ENCODE assay signal across 12 cellular contexts in the genomic region with DNA sequence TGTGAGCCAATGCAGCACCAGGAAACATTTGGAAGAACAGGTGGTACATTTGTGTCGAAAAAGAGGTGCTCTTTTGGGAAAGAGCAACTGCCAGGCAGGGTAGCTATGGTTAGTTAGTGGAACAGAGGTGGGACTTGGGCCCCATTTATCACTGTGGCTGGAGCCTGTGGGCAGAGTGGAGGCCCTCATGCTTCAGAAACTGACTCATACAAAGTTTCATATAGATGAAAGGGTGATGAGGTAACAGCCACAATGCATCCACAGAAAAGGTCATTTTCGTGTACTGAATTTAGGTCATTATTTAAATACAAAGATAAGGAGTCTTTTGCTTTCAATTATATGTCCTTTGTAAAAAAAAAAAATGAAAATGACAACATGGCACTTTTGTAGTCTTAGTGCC.
A peak's percentile ranks its signal among the peaks of the same experiment; 100 is the strongest.
DNase-seq lines count a peak whose midpoint lies in the region; ATAC-seq and TF ChIP-seq lines count a peak whose summit lies in the region.
"Had no signal": no experiment of that assay in that cellular context is flagged by ENCODE, and none has a peak within 500 bp of the region (broad histone marks: within the 10 kb centered on the region; RNA-seq: fewer than 3 reads in every experiment).

No MANE protein-coding gene starts in this region.

- no peak overlapping the region for H3K4me3 Mint-ChIP-seq in natural killer cell
- H3K4me3 Mint-ChIP-seq: HFFc6, neural crest cell had no signal

- H3K9ac ChIP-seq in adipocyte (ENCODE audit: low read length): no peak overlapping the region

- no peaks in the 10 kb centered on the region for H3K27me3 Mint-ChIP-seq in natural killer cell (ENCODE audit: low read depth in 2 of 2)

- H3K27ac ChIP-seq in body of pancreas: no peak overlapping the region

- WGBS in body of pancreas, 2 donors: 39 to 42% methylated on average over 2 of the region's 2 CpGs

- DNase-seq in adipocyte (ENCODE audit: low read depth) (peak; percentile 12), body of pancreas (no peak), natural killer cell (no peak), DMS114 treated with DMSO at 0.1 percent for 48 hours (lab: John Stamatoyannopoulos, UW; ENCODE audit: unreplicated experiment) (no peak), hypothalamus (lab: John Stamatoyannopoulos, UW) (no peak)
- DNase-seq: Calu3, HFFc6, NCI-H510A treated with DMSO at 0.1 percent for 48 hours had no signal

- no peak overlapping the region for H3K27ac Mint-ChIP-seq in natural killer cell
- H3K27ac Mint-ChIP-seq: HFFc6 had no signal

- H3K36me3 ChIP-seq in adipocyte (ENCODE audit: control insufficient read depth, insufficient read depth, low read length, severe bottlenecking): no peaks in the 10 kb centered on the region
- H3K36me3 ChIP-seq in body of pancreas (replicated peaks in 1 of 2; ENCODE audit: insufficient read depth in 1 of 2, low read depth in 2 of 2): no peaks in the 10 kb centered on the region

- H3K4me3 ChIP-seq in adipocyte (ENCODE audit: low read length): no peak overlapping the region
- H3K4me3 ChIP-seq in body of pancreas: no peak overlapping the region

- H3K27me3 ChIP-seq in adipocyte (replicated peaks; ENCODE audit: control insufficient read depth, insufficient read depth, low read length) (no peaks in the 10 kb centered on the region), body of pancreas (no peaks in the 10 kb centered on the region)

- no peak for TF ChIP-seq POLR2A in body of pancreas (IDR thresholded peaks at IDR 0.05)

- ATAC-seq in GM18517 (IDR thresholded peaks at IDR 0.05; ENCODE audit: unreplicated experiment) (peak; percentile 94), GM21526 (IDR thresholded peaks at IDR 0.05; ENCODE audit: low FRiP score, unreplicated experiment) (peak; percentile 94), HG03280 (IDR thresholded peaks at IDR 0.05; ENCODE audit: unreplicated experiment) (peak; percentile 100), body of pancreas (no peak), natural killer cell (no peak)

- H3K4me1 ChIP-seq in adipocyte (ENCODE audit: control insufficient read depth, insufficient read depth, low read length) (no peaks in the 10 kb centered on the region), body of pancreas (no peaks in the 10 kb centered on the region)

- H3K9me3 Mint-ChIP-seq in natural killer cell: peaks cover 20 to 22% of the 10 kb centered on the region in 2 donors
- H3K9me3 Mint-ChIP-seq: neural crest cell had no signal

- no peak for TF ChIP-seq CTCF in body of pancreas (IDR thresholded peaks at IDR 0.05)
- no peak for TF ChIP-seq CTCF in natural killer cell (IDR thresholded peaks at IDR 0.05)

- no peaks in the 10 kb centered on the region for H3K9me3 ChIP-seq in adipocyte (ENCODE audit: control insufficient read depth, low read length)
- H3K9me3 ChIP-seq in body of pancreas: no peaks in the 10 kb centered on the region

- no peaks in the 10 kb centered on the region for H3K36me3 Mint-ChIP-seq in natural killer cell

- intact Hi-C loops in body of pancreas (cut with DNase I): no loop called here
- intact Hi-C loops in natural killer cell (cut with micrococcal nuclease): no loop called here

- H3K4me1 Mint-ChIP-seq in natural killer cell: no peaks in the 10 kb centered on the region

Comparison
In these comparisons a context has a peak if more than half of its experiments do, and no peak if none do; other contexts are left out.
1. ATAC-seq: peak in GM18517 (single experiment), GM21526 (single experiment) and HG03280 (single experiment); none in body of pancreas (single experiment) and natural killer cell (0 of 3).